Comparison of ENCODE assay signal across 10 cellular contexts in the genomic region with DNA sequence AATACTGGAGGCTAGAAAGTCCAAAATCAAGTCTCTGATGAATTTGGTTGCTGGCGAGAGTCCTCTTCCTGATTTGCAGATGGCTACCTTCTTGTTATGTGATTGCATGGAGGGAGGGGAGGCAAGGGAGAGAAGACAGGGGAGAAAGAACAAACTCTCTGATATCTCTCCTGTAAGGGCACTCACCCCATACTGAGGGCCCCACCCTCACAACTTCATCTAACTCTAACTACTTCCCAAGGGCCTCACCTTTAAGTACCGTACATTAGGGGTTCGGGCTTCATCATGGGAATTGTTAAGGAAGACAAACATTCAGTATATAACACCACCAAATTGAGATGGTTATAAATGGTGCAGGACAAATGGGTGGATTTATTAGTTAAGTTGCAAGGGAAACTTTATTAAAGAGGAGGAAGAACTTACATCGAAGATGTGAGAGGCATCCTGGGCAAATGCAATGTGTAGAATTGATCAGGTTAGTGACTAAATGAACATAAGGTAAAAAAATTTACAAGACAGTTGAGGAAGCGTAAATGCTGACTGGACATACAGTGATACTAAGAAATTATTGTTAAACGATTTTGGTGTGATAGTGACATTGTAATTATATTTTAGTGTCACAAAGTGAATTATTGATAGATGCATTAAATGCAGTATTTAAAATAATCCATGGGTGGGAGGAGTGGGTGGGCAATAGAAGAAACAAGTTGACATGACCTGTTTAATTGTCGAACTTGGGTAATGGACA. TPM values are rescaled to one million over a fixed set of nuclear protein-coding genes. Genes with fewer than 3 reads are reported as not detected.
DNase-seq lines count a peak whose midpoint lies in the region; ATAC-seq, FAIRE-seq and TF ChIP-seq lines count a peak whose summit lies in the region.
"Had no signal": no experiment of that assay in that cellular context is flagged by ENCODE, and none has a peak within 500 bp of the region (broad histone marks: within the 10 kb centered on the region; RNA-seq: fewer than 3 reads in every experiment).

No MANE protein-coding gene starts in this region.

- H3K27me3 ChIP-seq in HUES6 (ENCODE audit: control insufficient read depth, insufficient read depth, low read length) (no peaks in the 10 kb centered on the region), bronchial epithelial cell (ENCODE audit: control insufficient read depth, insufficient read depth, low read length) (no peaks in the 10 kb centered on the region), lower lobe of right lung (ENCODE audit: low read depth) (no peaks in the 10 kb centered on the region), spleen (replicated peaks in 1 of 7) (no peaks in the 10 kb centered on the region)

- ATAC-seq in lower lobe of right lung (no peak), HG02870 (IDR thresholded peaks at IDR 0.05; ENCODE audit: unreplicated experiment) (no peak)

- H3K9ac ChIP-seq in HUES6 (ENCODE audit: low read length), result no peak overlapping the region

- FAIRE-seq in bronchial epithelial cell (lab: Jason Lieb, UNC), result no peak

- no peak for TF ChIP-seq POLR2A in spleen (IDR thresholded peaks at IDR 0.05)

- DNase-seq in bronchial epithelial cell (ENCODE audit: low read depth) (no peak), lower lobe of right lung (no peak), spleen (no peak), NCI-H1048 (lab: John Stamatoyannopoulos, UW) (no peak)
- DNase-seq in activated CD4-positive, alpha-beta T cell treated with anti-CD3 and anti-CD28 coated beads for 48 hours, result no peak
- no peak for DNase-seq in stimulated activated naive CD4-positive, alpha-beta T cell treated with Interleukin-2 at 50 U/mL for 16 hours (lab: John Stamatoyannopoulos, UW)
- DNase-seq: DMS153 had no signal

- no peaks in the 10 kb centered on the region for H3K36me3 ChIP-seq in HUES6 (ENCODE audit: control insufficient read depth, insufficient read depth, low read length)
- no peaks in the 10 kb centered on the region for H3K36me3 ChIP-seq in bronchial epithelial cell (ENCODE audit: control insufficient read depth, insufficient read depth, low read length)
- H3K36me3 ChIP-seq in lower lobe of right lung, result no peaks in the 10 kb centered on the region
- peaks cover 0 to 52% (median 0%) of the 10 kb centered on the region in 6 donors for H3K36me3 ChIP-seq in spleen

- H3K9me3 ChIP-seq in HUES6 (ENCODE audit: control insufficient read depth, insufficient read depth, low read depth, low read length) (no peaks in the 10 kb centered on the region), lower lobe of right lung (no peaks in the 10 kb centered on the region), spleen (no peaks in the 10 kb centered on the region)

- peak overlapping the region; percentile 55 for H3K4me3 ChIP-seq in HUES6 (ENCODE audit: low read depth, low read length)
- H3K4me3 ChIP-seq in bronchial epithelial cell (ENCODE audit: low read depth, low read length), result peak overlapping the region; percentile 39
- H3K4me3 ChIP-seq in lower lobe of right lung, result peak overlapping the region; percentile 53
- H3K4me3 ChIP-seq in spleen, result peak overlapping the region in 6 of 8 donors; percentile 6 to 62 (median 31)

- TF ChIP-seq CTCF in bronchial epithelial cell (IDR thresholded peaks at IDR 0.05; ENCODE audit: insufficient read depth, low read length, severe bottlenecking), result no peak
- no peak for TF ChIP-seq CTCF in lower lobe of right lung (IDR thresholded peaks at IDR 0.05)
- no peak for TF ChIP-seq CTCF in spleen (IDR thresholded peaks at IDR 0.05 in 8 of 11, conservative IDR thresholded peaks at IDR 0.05 in 3 of 11)

- no peaks in the 10 kb centered on the region for H3K4me1 ChIP-seq in HUES6 (ENCODE audit: control insufficient read depth, insufficient read depth, low read length)
- H3K4me1 ChIP-seq in lower lobe of right lung, result no peaks in the 10 kb centered on the region
- H3K4me1 ChIP-seq in spleen, result peaks cover 0 to 12% (median 1%) of the 10 kb centered on the region in 6 donors

- no peak overlapping the region for H3K27ac ChIP-seq in HUES6 (ENCODE audit: low read depth, low read length)
- no peak overlapping the region for H3K27ac ChIP-seq in lower lobe of right lung
- peak overlapping the region in 2 of 8 donors; percentile 86 to 87 for H3K27ac ChIP-seq in spleen

- intact Hi-C loops in lower lobe of right lung (cut with DNase I) (no loop called here), spleen (cut with DNase I; ENCODE audit: low total_unique reads) (no loop called here)

- WGBS in spleen, 5 donors, result 87 to 91% (median 89%) methylated on average over 7 of the region's 7 CpGs

RNA-seq across cellular contexts. Expression of gene OR2B11, which starts 10.6 kb away (rescaled TPM):
- total RNA-seq in bronchial epithelial cell (not detected in 2 replicates), lower lobe of right lung (not detected), spleen (not detected)
- not detected for polyA plus RNA-seq in spleen
- total RNA-seq: posterior vena cava had no signal

RNA-seq across cellular contexts. Expression of gene NLRP3, which starts 31.4 kb away (rescaled TPM):
- total RNA-seq in bronchial epithelial cell, result under 0.01 TPM in 2 replicates
- total RNA-seq in lower lobe of right lung, result 3.5 TPM
- total RNA-seq in spleen, result 10 to 100 TPM in 3 of 7 donors, 1 to 10 TPM in 4; 8.1 to 17.0 (median 9.3) TPM
- polyA plus RNA-seq in spleen, result 1 to 10 TPM; 1.2 to 3.4 (median 1.7) TPM
